28 cellular contexts compared by ENCODE assay signal in the genomic region with DNA sequence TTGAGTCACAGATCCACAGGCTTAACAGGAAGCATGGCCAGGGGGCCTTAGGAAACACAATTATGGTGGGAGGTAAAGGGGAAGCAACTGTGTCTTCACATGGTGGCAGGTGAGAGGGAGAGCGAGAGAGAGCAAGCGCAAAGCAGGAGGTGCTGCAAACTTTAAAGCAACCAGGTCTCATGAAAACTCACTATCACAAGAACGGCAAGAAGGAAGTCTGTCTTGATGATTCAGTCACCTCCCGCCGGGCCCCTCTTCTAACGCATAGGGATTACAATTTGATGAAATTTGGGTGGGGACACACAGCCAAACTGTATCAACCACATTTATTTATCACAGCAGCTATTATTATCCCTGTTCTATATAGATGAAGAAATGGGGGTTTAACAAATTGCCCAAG.
"Had no signal": no experiment of that assay in that cellular context is flagged by ENCODE, and none has a peak within 500 bp of the region (broad histone marks: within the 10 kb centered on the region; RNA-seq: fewer than 3 reads in every experiment).

No MANE protein-coding gene starts in this region.

- H3K9me3 ChIP-seq: stomach, suprapubic skin, testis, thoracic aorta, thyroid gland, tibial artery, tibial nerve, transverse colon, upper lobe of right lung, uterus, vagina had no signal

- H3K27ac ChIP-seq: stomach, suprapubic skin, testis, thoracic aorta, thyroid gland, tibial artery, tibial nerve, transverse colon, upper lobe of left lung, upper lobe of right lung, uterus, vagina had no signal

- H3K27me3 Mint-ChIP-seq: stimulated activated memory B cell treated with anti-CD40 and anti-IgM and Interleukin-4, amounts not matched to agents 10 μg/mL and 1 μg/mL and 100 μg/mL, for 72 hours; stimulated activated naive B cell treated with anti-CD40 and anti-IgM and Interleukin-4, amounts not matched to agents 10 μg/mL and 1 μg/mL and 100 μg/mL, for 72 hours; stimulated activated naive CD8-positive, alpha-beta T cell treated with anti-CD3 and anti-CD28 coated beads, Interleukin-15, amount 100 ng/mL, for 72 hours; stimulated activated naive CD8-positive, alpha-beta T cell treated with anti-CD3 and anti-CD28 coated beads, Interleukin-15, Interleukin-2, amounts not matched to agents 100 ng/mL and 50 ng/mL, for 24 hours had no signal

- H3K9me3 Mint-ChIP-seq: stimulated activated naive CD8-positive, alpha-beta T cell treated with anti-CD3 and anti-CD28 coated beads, Interleukin-15, amount 100 ng/mL, for 72 hours; type B pancreatic cell had no signal

- H3K4me3 ChIP-seq: stomach, suprapubic skin, testis, thoracic aorta, thyroid gland, tibial artery, tibial nerve, transverse colon, upper lobe of left lung, upper lobe of right lung, uterus, vagina had no signal

- DNase-seq: stimulated activated CD4-positive, alpha-beta T cell treated with anti-CD3 and anti-CD28 coated beads, Interleukin-2, amount 100 ng/mL, for 48 hours; stimulated activated CD4-positive, alpha-beta T cell treated with anti-CD3 and anti-CD28 coated beads, Interleukin-4, amount 100 ng/mL, for 1 hour; stimulated activated CD4-positive, alpha-beta T cell treated with anti-CD3 and anti-CD28 coated beads, Interleukin-4, amount 100 ng/mL, for 24 hours; stimulated activated CD4-positive, alpha-beta T cell treated with anti-CD3 and anti-CD28 coated beads, Interleukin-4, amount 100 ng/mL, for 4 hours; stimulated activated CD8-positive, alpha-beta memory T cell treated with anti-CD3 and anti-CD28 coated beads, Interleukin-4, amount 100 ng/mL, for 48 hours; stimulated activated naive B cell treated with anti-CD40 and anti-IgM and Interleukin-4, amounts not matched to agents 10 μg/mL and 1 μg/mL and 100 μg/mL, for 72 hours; stimulated activated naive CD4-positive, alpha-beta T cell; stimulated activated naive CD4-positive, alpha-beta T cell treated with Interleukin-2 at 50 U/mL for 16 hours; stimulated activated naive CD8-positive, alpha-beta T cell treated with anti-CD3 and anti-CD28 coated beads, Interleukin-15, amount 100 ng/mL, for 72 hours; stimulated activated naive CD8-positive, alpha-beta T cell treated with anti-CD3 and anti-CD28 coated beads, Interleukin-15, Interleukin-2, amounts not matched to agents 100 U/mL and 50 U/mL, for 24 hours; stomach; substantia nigra; testis; thyroid gland; tibial artery; transverse colon; trophoblast cell; upper lobe of left lung; upper lobe of right lung; uterus had no signal

- H3K27me3 ChIP-seq: stomach, suprapubic skin, testis, thyroid gland, tibial artery, tibial nerve, transverse colon, upper lobe of left lung, upper lobe of right lung, uterus, vagina had no signal

- H3K4me1 Mint-ChIP-seq: stimulated activated effector memory CD8-positive, alpha-beta T cell treated with anti-CD3 and anti-CD28 coated beads, Interleukin-12 subunit alpha, Interleukin-12 subunit beta, amount 100 ng/mL, for 72 hours; stimulated activated memory B cell treated with anti-CD40 and anti-IgM and Interleukin-4, amounts not matched to agents 10 μg/mL and 1 μg/mL and 100 μg/mL, for 72 hours; stimulated activated naive B cell treated with anti-CD40 and anti-IgM and Interleukin-4, amounts not matched to agents 10 μg/mL and 1 μg/mL and 100 μg/mL, for 72 hours; stimulated activated naive CD8-positive, alpha-beta T cell treated with anti-CD3 and anti-CD28 coated beads, Interleukin-15, amount 100 ng/mL, for 72 hours had no signal

- H3K36me3 ChIP-seq: stomach, suprapubic skin, thoracic aorta, thyroid gland, tibial artery, tibial nerve, transverse colon, upper lobe of left lung, upper lobe of right lung, uterus, vagina had no signal

- H3K36me3 Mint-ChIP-seq: stimulated activated effector memory CD8-positive, alpha-beta T cell treated with anti-CD3 and anti-CD28 coated beads, Interleukin-12 subunit alpha, Interleukin-12 subunit beta, amount 100 ng/mL, for 72 hours; stimulated activated memory B cell treated with anti-CD40 and anti-IgM and Interleukin-4, amounts not matched to agents 10 μg/mL and 1 μg/mL and 100 μg/mL, for 72 hours; stimulated activated naive B cell treated with anti-CD40 and anti-IgM and Interleukin-4, amounts not matched to agents 10 μg/mL and 1 μg/mL and 100 μg/mL, for 72 hours; type B pancreatic cell had no signal

- H3K27ac Mint-ChIP-seq: stimulated activated effector memory CD8-positive, alpha-beta T cell treated with anti-CD3 and anti-CD28 coated beads, Interleukin-12 subunit alpha, Interleukin-12 subunit beta, amount 100 ng/mL, for 72 hours; stimulated activated memory B cell treated with anti-CD40 and anti-IgM and Interleukin-4, amounts not matched to agents 10 μg/mL and 1 μg/mL and 100 μg/mL, for 72 hours; stimulated activated naive B cell treated with anti-CD40 and anti-IgM and Interleukin-4, amounts not matched to agents 10 μg/mL and 1 μg/mL and 100 μg/mL, for 72 hours; stimulated activated naive CD8-positive, alpha-beta T cell treated with anti-CD3 and anti-CD28 coated beads, Interleukin-15, amount 100 ng/mL, for 72 hours; stimulated activated naive CD8-positive, alpha-beta T cell treated with anti-CD3 and anti-CD28 coated beads, Interleukin-15, Interleukin-2, amounts not matched to agents 100 ng/mL and 50 ng/mL, for 24 hours; type B pancreatic cell had no signal

- H3K4me1 ChIP-seq: stomach, suprapubic skin, testis, tibial artery, tibial nerve, transverse colon, upper lobe of left lung, upper lobe of right lung, uterus, vagina had no signal

- H3K4me3 Mint-ChIP-seq: stimulated activated effector memory CD8-positive, alpha-beta T cell treated with anti-CD3 and anti-CD28 coated beads, Interleukin-12 subunit alpha, Interleukin-12 subunit beta, amount 100 ng/mL, for 72 hours; stimulated activated memory B cell treated with anti-CD40 and anti-IgM and Interleukin-4, amounts not matched to agents 10 μg/mL and 1 μg/mL and 100 μg/mL, for 72 hours; stimulated activated naive B cell treated with anti-CD40 and anti-IgM and Interleukin-4, amounts not matched to agents 10 μg/mL and 1 μg/mL and 100 μg/mL, for 72 hours; stimulated activated naive CD8-positive, alpha-beta T cell treated with anti-CD3 and anti-CD28 coated beads, Interleukin-15, amount 100 ng/mL, for 72 hours; stimulated activated naive CD8-positive, alpha-beta T cell treated with anti-CD3 and anti-CD28 coated beads, Interleukin-15, Interleukin-2, amounts not matched to agents 100 ng/mL and 50 ng/mL, for 24 hours; type B pancreatic cell had no signal
